8 cellular contexts compared by ENCODE assay signal in the genomic region with DNA sequence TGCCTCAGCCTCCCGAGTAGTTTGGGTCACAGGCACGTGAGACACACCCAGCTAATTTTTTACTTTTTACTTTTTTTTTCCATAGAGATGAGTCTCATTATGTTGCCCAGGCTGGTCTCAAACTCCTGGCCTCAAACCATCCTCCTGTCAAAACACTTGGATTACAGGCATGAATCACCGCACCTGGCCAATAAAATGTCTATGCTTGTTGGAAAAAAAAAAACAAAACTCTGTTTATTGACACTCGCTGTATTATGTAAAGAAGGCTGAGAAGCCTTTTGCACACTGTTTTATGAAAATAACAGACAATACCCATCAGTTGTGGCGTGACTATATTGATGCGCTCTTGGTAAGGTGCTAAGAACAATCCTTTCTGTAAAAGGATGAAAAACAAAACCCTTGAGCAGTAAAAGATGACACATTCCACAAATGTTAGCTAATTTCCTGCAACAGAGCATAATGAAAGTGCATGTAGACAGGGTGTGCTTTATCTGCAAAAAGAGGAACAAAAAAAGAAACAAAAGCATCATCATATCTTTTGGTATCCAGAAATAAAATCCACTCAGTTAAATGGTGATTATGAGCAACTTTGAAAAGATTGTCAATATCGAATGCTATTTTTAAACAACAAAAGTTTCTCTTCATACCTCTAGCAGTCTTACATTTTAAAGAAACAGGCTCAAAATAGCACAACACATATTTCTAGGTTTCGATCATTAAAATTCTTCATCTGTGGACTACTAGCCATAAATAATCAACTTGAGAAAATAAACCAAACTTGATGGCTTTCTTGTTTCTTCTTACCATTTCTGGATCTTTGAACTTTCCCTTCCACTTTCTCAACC.
DNase-seq lines count a peak whose midpoint lies in the region; ATAC-seq, FAIRE-seq and TF ChIP-seq lines count a peak whose summit lies in the region.

No MANE protein-coding gene starts in this region.

- peak; percentile 92 to 96 for TF ChIP-seq EP300 in GM12878 (IDR thresholded peaks at IDR 0.05; ENCODE audit: borderline replicate concordance in 1 of 2, control insufficient read depth in 1 of 2, low read depth in 2 of 2, low read length in 2 of 2)

- H3K9me3 ChIP-seq in GM12878 (replicated peaks; ENCODE audit: control insufficient read depth, insufficient read depth, low read length) = no peaks in the 10 kb centered on the region

- H2AFZ ChIP-seq in GM12878 (ENCODE audit: control insufficient read depth, low read depth, low read length) = peak overlapping the region; percentile 82

- intact Hi-C loops in GM12878 (cut with micrococcal nuclease; ENCODE audit: unreplicated experiment) = loop anchor here (1.0 to 10.0 kb wide), 4 partner anchors 225 to 883 kb away; no protein-coding TSS in a partner anchor

- no peaks in the 10 kb centered on the region for H3K36me3 Mint-ChIP-seq in T-cell

- peaks cover 0 to 2% (median 0%) of the 10 kb centered on the region in 3 donors for H3K4me1 Mint-ChIP-seq in T-cell

- in situ Hi-C loops in GM12878 (cut with MboI) = loop anchor here (5.0 to 10.0 kb wide), 6 partner anchors 251 to 1021 kb away; partner anchors contain the start of gene HIVEP1

- H4K20me1 ChIP-seq in GM12878 (ENCODE audit: control insufficient read depth, insufficient read depth) = no peaks in the 10 kb centered on the region

- H3K4me3 ChIP-seq in GM12878 = no peak overlapping the region

- FAIRE-seq in GM12878 (lab: Jason Lieb, UNC) = peak; percentile 91

- H3K4me2 ChIP-seq in GM12878 (ENCODE audit: control insufficient read depth, insufficient read depth) = peak overlapping the region; percentile 87

- no peak overlapping the region for H3K4me3 Mint-ChIP-seq in T-cell

- H3K79me2 ChIP-seq in GM12878 (ENCODE audit: control insufficient read depth, insufficient read depth, low read length) = no peaks in the 10 kb centered on the region

- SMC1A ChIA-PET in GM12878 (lab: Charles Lee; ENCODE audit: uncharacterized antibody, unreplicated experiment) = interaction anchor here (0.6 to 11.1 kb wide), 26 partner anchors 9 to 1093 kb away, joined by 3 to 382 read pairs (median 4); partner anchors contain the start of gene EDN1

- peak overlapping the region; percentile 49 for H3K9ac ChIP-seq in GM12878 (ENCODE audit: control insufficient read depth, insufficient read depth, low read length)

- CTCF ChIA-PET in GM12878 (lab: Yijun Ruan, JAX) = interaction anchor here (0.6 to 12.4 kb wide), 24 partner anchors 8 to 1070 kb away, joined by 3 to 403 read pairs (median 4); partner anchors contain the start of gene EDN1
- CTCF ChIA-PET in T-cell (lab: Charles Lee) = interaction anchor here in 1 of 2 donors (0.6 to 0.7 kb wide), 2 partner anchors 84 to 912 kb away, joined by 3 read pairs; no protein-coding TSS in a partner anchor

- H3K27me3 Mint-ChIP-seq in T-cell = peaks cover 11 to 34% of the 10 kb centered on the region in 2 donors

- POLR2A ChIA-PET in GM12878 (lab: Charles Lee) (interaction anchor here (0.7 to 4.4 kb wide), 11 partner anchors 27 to 955 kb away, joined by 3 to 27 read pairs (median 4); partner anchors contain the start of gene EDN1), T-cell (lab: Charles Lee) (no interaction called here)

- under 1% methylated on average over 8 of the region's 8 CpGs for WGBS in GM12878 (ENCODE audit: insufficient coverage, insufficient replicate concordance, low lambda C conversion rate, missing lambda C conversion rate)

- H3K9me3 Mint-ChIP-seq in T-cell = no peaks in the 10 kb centered on the region

- RAD21 ChIA-PET in GM12878 (lab: Charles Lee; ENCODE audit: unreplicated experiment) = interaction anchor here (0.8 to 11.7 kb wide), 20 partner anchors 12 to 1081 kb away, joined by 3 to 384 read pairs (median 9); partner anchors contain the start of gene EDN1

- H3K27me3 ChIP-seq in GM12878 (replicated peaks in 1 of 2; ENCODE audit: control insufficient read depth in 2 of 2, insufficient read depth in 2 of 2, low read length in 1 of 2) = no peaks in the 10 kb centered on the region

- DNase-seq in Ammon's horn (ENCODE audit: low spot score) = peak; percentile 34
- DNase-seq in GM12878 (ENCODE audit: low read depth, low spot score) = peak; percentile 90
- no peak for DNase-seq in T-cell
- no peak for DNase-seq in NCI-H1436 (lab: John Stamatoyannopoulos, UW)
- DNase-seq in NCI-H1930 (lab: John Stamatoyannopoulos, UW) = no peak
- DNase-seq in stimulated activated CD8-positive, alpha-beta memory T cell treated with anti-CD3 and anti-CD28 coated beads, Interleukin-4, amount 100 ng/mL, for 48 hours = no peak

- H3K27ac Mint-ChIP-seq in T-cell = no peak overlapping the region

- ATAC-seq in GM19467 (IDR thresholded peaks at IDR 0.05; ENCODE audit: unreplicated experiment) (peak; percentile 64), HG03432 (IDR thresholded peaks at IDR 0.05; ENCODE audit: unreplicated experiment) (peak; percentile 79), GM12878 (peak; percentile 87), T-cell (replicated peaks in 1 of 4) (no peak)

- TF ChIP-seq RAD21 in GM12878 (IDR thresholded peaks at IDR 0.05; ENCODE audit: insufficient read depth, low read depth, low read length) = no peak

- no peak for TF ChIP-seq CTCF in GM12878 (IDR thresholded peaks at IDR 0.05 in 2 of 3, conservative IDR thresholded peaks at IDR 0.05 in 1 of 3; ENCODE audit: control insufficient read depth in 2 of 3, extremely low read depth in 1 of 3, insufficient read depth in 1 of 3, low read depth in 3 of 3, low read length in 3 of 3)

- H3K36me3 ChIP-seq in GM12878 (ENCODE audit: control insufficient read depth in 2 of 2, insufficient read depth in 2 of 2, low read length in 1 of 2) = no peaks in the 10 kb centered on the region

- BruUV-seq in GM12878 (replicated peaks; lab: Mats Ljungman, UMichigan) = TSS peak; percentile 86

- H3K27ac ChIP-seq in GM12878 (ENCODE audit: control insufficient read depth, insufficient read depth) = peak overlapping the region; percentile 93

- H3K4me1 ChIP-seq in GM12878 (ENCODE audit: control insufficient read depth, insufficient read depth, low read length) = peaks cover 37% of the 10 kb centered on the region

- no peak for TF ChIP-seq POLR2A in GM12878 (IDR thresholded peaks at IDR 0.05; ENCODE audit: low read depth, low read length)

TF ChIP-seq in GM12878, 131 proteins besides CTCF, POLR2A, EP300 and RAD21 (continues in another document):
- TF ChIP-seq SIN3A (IDR thresholded peaks at IDR 0.05; ENCODE audit: low read depth, low read length) (no peak), RAD51 (IDR thresholded peaks at IDR 0.05) (no peak; the same call in 1 of the 2 replicates), NR2C1 (IDR thresholded peaks at IDR 0.05) (no peak), MEF2B (IDR thresholded peaks at IDR 0.05; ENCODE audit: partially characterized antibody, poor library complexity, severe bottlenecking) (peak; percentile 98), BCL11A (IDR thresholded peaks at IDR 0.05; ENCODE audit: low read depth, low read length) (peak; percentile 85), JUNB (IDR thresholded peaks at IDR 0.05) (peak; percentile 97), ZNF217 (IDR thresholded peaks at IDR 0.05) (peak; percentile 76), IKZF2 (IDR thresholded peaks at IDR 0.05) (peak; percentile 91 to 96), TCF7 (IDR thresholded peaks at IDR 0.05; ENCODE audit: borderline replicate concordance) (peak; percentile 20; the same call in 1 of the 2 replicates)
- TF ChIP-seq, protein P1, sequence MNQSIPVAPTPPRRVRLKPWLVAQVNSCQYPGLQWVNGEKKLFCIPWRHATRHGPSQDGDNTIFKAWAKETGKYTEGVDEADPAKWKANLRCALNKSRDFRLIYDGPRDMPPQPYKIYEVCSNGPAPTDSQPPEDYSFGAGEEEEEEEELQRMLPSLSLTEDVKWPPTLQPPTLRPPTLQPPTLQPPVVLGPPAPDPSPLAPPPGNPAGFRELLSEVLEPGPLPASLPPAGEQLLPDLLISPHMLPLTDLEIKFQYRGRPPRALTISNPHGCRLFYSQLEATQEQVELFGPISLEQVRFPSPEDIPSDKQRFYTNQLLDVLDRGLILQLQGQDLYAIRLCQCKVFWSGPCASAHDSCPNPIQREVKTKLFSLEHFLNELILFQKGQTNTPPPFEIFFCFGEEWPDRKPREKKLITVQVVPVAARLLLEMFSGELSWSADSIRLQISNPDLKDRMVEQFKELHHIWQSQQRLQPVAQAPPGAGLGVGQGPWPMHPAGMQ (IDR thresholded peaks at IDR 0.05; ENCODE audit: borderline replicate concordance) = no peak
- TF ChIP-seq, protein P2, sequence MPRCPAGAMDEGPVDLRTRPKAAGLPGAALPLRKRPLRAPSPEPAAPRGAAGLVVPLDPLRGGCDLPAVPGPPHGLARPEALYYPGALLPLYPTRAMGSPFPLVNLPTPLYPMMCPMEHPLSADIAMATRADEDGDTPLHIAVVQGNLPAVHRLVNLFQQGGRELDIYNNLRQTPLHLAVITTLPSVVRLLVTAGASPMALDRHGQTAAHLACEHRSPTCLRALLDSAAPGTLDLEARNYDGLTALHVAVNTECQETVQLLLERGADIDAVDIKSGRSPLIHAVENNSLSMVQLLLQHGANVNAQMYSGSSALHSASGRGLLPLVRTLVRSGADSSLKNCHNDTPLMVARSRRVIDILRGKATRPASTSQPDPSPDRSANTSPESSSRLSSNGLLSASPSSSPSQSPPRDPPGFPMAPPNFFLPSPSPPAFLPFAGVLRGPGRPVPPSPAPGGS (IDR thresholded peaks at IDR 0.05; ENCODE audit: borderline replicate concordance, insufficient read depth, low read depth, low read length, poor library complexity, severe bottlenecking) = peak; percentile 12
- TF ChIP-seq, protein P3, sequence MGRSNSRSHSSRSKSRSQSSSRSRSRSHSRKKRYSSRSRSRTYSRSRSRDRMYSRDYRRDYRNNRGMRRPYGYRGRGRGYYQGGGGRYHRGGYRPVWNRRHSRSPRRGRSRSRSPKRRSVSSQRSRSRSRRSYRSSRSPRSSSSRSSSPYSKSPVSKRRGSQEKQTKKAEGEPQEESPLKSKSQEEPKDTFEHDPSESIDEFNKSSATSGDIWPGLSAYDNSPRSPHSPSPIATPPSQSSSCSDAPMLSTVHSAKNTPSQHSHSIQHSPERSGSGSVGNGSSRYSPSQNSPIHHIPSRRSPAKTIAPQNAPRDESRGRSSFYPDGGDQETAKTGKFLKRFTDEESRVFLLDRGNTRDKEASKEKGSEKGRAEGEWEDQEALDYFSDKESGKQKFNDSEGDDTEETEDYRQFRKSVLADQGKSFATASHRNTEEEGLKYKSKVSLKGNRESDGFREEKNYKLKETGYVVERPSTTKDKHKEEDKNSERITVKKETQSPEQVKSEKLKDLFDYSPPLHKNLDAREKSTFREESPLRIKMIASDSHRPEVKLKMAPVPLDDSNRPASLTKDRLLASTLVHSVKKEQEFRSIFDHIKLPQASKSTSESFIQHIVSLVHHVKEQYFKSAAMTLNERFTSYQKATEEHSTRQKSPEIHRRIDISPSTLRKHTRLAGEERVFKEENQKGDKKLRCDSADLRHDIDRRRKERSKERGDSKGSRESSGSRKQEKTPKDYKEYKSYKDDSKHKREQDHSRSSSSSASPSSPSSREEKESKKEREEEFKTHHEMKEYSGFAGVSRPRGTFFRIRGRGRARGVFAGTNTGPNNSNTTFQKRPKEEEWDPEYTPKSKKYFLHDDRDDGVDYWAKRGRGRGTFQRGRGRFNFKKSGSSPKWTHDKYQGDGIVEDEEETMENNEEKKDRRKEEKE (IDR thresholded peaks at IDR 0.05) = no peak

Comparison
In these comparisons a context has a peak if more than half of its experiments do, and no peak if none do; other contexts are left out.
1. DNase-seq: peak in Ammon's horn (single experiment) and GM12878 (single experiment); none in T-cell (0 of 34), NCI-H1436 (single experiment), NCI-H1930 (0 of 2) and stimulated activated CD8-positive, alpha-beta memory T cell treated with anti-CD3 and anti-CD28 coated beads, Interleukin-4, amount 100 ng/mL, for 48 hours (single experiment).
2. ATAC-seq: peak in GM19467 (single experiment), HG03432 (single experiment) and GM12878 (single experiment); none in T-cell (0 of 4).